In the genomic region with DNA sequence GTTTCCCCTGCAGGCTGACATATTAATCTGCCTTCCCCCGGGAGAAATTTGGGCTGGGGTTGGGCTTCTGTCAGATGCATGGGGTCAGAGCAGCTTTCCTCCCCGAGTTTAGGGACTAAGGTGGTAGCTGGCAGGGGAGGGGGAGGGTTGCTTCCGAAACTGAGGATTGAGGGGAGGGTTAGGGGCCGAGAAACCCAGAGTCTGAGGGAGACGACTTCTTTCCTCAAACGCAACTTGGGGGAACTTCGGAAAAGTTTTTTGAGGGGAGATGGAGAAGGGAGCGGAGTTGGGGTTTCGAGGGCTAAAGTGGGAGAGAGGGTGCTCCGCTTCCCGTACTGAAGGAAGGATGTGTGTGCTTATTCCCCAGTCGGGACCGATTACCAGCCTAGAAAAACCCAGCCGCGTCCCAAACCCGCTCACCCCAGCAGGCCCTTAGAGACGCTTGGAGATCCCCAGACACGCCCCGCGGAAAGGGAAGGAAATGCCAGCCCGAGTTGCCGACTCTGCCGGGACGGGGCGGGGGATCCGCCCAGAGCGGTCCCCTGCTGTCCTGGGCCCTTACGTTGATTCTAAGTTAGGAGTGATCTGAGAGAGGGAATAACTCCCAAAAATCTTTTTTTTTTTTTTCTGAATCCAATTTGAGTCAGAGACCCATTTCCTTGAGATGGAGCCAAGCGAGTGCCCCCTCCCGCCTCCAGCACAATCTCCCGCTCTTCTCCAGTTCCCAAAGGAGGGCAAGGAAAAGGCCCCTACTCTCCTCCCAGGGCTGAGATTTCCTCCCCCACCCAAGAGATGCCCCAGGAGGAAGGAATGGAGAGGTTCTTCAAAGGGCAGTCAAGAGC, we compare ENCODE assay signal across 9 cellular contexts.
A peak's percentile ranks its signal among the peaks of the same experiment; 100 is the strongest.
DNase-seq lines count a peak whose midpoint lies in the region; ATAC-seq and TF ChIP-seq lines count a peak whose summit lies in the region.
"Had no signal": no experiment of that assay in that cellular context is flagged by ENCODE, and none has a peak within 500 bp of the region (broad histone marks: within the 10 kb centered on the region; RNA-seq: fewer than 3 reads in every experiment).

No MANE protein-coding gene starts in this region.

- H3K27ac ChIP-seq in VCaP: peak overlapping the region; percentile 66; the same call in 1 of the 2 replicates
- H3K27ac ChIP-seq in rectal smooth muscle tissue (ENCODE audit: low read depth, low read length): peak overlapping the region; percentile 75
- H3K27ac ChIP-seq: HL-60 had no signal

- TF ChIP-seq CTCF in VCaP (conservative IDR thresholded peaks at IDR 0.05): no peak

- H3K4me1 ChIP-seq in rectal smooth muscle tissue (ENCODE audit: control insufficient read depth, insufficient read depth, low read length): no peaks in the 10 kb centered on the region

- peaks cover 5% of the 10 kb centered on the region for H3K27me3 ChIP-seq in rectal smooth muscle tissue (ENCODE audit: control insufficient read depth, insufficient read depth, low read length)

- ATAC-seq in left ventricle myocardium superior (peak; percentile 89), GM18498 (IDR thresholded peaks at IDR 0.05; ENCODE audit: unreplicated experiment) (no peak), GM18873 (IDR thresholded peaks at IDR 0.05; ENCODE audit: low FRiP score, unreplicated experiment) (no peak)

- no peaks in the 10 kb centered on the region for H3K36me3 ChIP-seq in rectal smooth muscle tissue (ENCODE audit: control insufficient read depth, insufficient read depth, low read length)

- peak overlapping the region; percentile 49 for H3K9ac ChIP-seq in rectal smooth muscle tissue (ENCODE audit: low read length)

- DNase-seq in EH (ENCODE audit: low read depth) (peak; percentile 65), left ventricle myocardium superior (peak; percentile 73), GM19238 (ENCODE audit: insufficient read length, low spot score) (no peak), DMS79 treated with DMSO at 0.1 percent for 48 hours (lab: John Stamatoyannopoulos, UW) (no peak)

- peak overlapping the region; percentile 75 for H3K4me3 ChIP-seq in rectal smooth muscle tissue (ENCODE audit: low read length)

- intact Hi-C loops in left ventricle myocardium superior (cut with micrococcal nuclease): no loop called here

Comparison
In these comparisons a context has a peak if more than half of its experiments do, and no peak if none do; other contexts are left out.
1. DNase-seq: peak in EH (single experiment) and left ventricle myocardium superior (single experiment); none in GM19238 (single experiment) and DMS79 treated with DMSO at 0.1 percent for 48 hours (single experiment).